Comparison of ENCODE assay signal across 1 cellular context in the genomic region with DNA sequence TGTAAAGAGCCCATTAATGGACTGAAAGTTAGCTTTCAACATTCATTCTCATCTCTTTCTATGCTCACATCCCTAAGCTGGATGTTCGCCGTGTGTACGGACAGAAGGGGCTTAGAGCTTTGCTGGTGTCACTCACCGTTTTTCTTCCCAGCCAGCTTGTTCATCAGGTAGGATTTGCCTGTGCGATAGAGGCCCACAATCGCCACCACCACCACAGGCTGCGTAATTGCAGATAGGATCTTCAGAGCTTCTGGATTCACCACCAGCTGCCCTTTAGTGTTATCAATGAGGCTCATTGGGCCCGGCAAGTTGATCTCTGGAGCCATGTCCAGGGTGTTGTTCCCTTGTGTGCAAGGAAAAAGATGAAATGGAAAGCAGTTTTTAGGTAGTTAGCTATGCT.
TF ChIP-seq lines count a peak whose summit lies in the region.

No MANE protein-coding gene starts in this region.

TF ChIP-seq in K562, 482 proteins besides CTCF, POLR2A, EP300 and RAD21 (continued from another document and continues in another):
- TF ChIP-seq, protein P1, sequence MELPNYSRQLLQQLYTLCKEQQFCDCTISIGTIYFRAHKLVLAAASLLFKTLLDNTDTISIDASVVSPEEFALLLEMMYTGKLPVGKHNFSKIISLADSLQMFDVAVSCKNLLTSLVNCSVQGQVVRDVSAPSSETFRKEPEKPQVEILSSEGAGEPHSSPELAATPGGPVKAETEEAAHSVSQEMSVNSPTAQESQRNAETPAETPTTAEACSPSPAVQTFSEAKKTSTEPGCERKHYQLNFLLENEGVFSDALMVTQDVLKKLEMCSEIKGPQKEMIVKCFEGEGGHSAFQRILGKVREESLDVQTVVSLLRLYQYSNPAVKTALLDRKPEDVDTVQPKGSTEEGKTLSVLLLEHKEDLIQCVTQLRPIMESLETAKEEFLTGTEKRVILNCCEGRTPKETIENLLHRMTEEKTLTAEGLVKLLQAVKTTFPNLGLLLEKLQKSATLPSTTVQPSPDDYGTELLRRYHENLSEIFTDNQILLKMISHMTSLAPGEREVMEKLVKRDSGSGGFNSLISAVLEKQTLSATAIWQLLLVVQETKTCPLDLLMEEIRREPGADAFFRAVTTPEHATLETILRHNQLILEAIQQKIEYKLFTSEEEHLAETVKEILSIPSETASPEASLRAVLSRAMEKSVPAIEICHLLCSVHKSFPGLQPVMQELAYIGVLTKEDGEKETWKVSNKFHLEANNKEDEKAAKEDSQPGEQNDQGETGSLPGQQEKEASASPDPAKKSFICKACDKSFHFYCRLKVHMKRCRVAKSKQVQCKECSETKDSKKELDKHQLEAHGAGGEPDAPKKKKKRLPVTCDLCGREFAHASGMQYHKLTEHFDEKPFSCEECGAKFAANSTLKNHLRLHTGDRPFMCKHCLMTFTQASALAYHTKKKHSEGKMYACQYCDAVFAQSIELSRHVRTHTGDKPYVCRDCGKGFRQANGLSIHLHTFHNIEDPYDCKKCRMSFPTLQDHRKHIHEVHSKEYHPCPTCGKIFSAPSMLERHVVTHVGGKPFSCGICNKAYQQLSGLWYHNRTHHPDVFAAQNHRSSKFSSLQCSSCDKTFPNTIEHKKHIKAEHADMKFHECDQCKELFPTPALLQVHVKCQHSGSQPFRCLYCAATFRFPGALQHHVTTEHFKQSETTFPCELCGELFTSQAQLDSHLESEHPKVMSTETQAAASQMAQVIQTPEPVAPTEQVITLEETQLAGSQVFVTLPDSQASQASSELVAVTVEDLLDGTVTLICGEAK (IDR thresholded peaks at IDR 0.05) = no peak
- TF ChIP-seq, protein P1 (CRISPR knock-in tag; IDR thresholded peaks at IDR 0.05) = no peak
- TF ChIP-seq KDM4B (IDR thresholded peaks at IDR 0.05; ENCODE audit: borderline replicate concordance in 2 of 2, low read depth in 1 of 2) (no peak), ZBTB11 (CRISPR knock-in tag; IDR thresholded peaks at IDR 0.05) (no peak), PKNOX1 (IDR thresholded peaks at IDR 0.05) (peak; percentile 57), HDAC1 (IDR thresholded peaks at IDR 0.05) (no peak), IRF2 (CRISPR knock-in tag; IDR thresholded peaks at IDR 0.05) (no peak), ELF1 (tag; IDR thresholded peaks at IDR 0.05) (no peak), KLF6 (CRISPR knock-in tag; IDR thresholded peaks at IDR 0.05; ENCODE audit: borderline replicate concordance) (no peak), TAL1 (IDR thresholded peaks at IDR 0.05) (peak; percentile 65), MTF1 (CRISPR knock-in tag; IDR thresholded peaks at IDR 0.05; ENCODE audit: borderline replicate concordance) (no peak), TCF3 (CRISPR knock-in tag; IDR thresholded peaks at IDR 0.05) (peak; percentile 45; the same call in 1 of the 2 replicates), BCL6 (CRISPR knock-in tag; IDR thresholded peaks at IDR 0.05) (no peak), NR3C1 (CRISPR knock-in tag; IDR thresholded peaks at IDR 0.05) (no peak), CEBPB (tag; IDR thresholded peaks at IDR 0.05) (no peak), PPARD (CRISPR knock-in tag; IDR thresholded peaks at IDR 0.05) (no peak), SAFB2 (IDR thresholded peaks at IDR 0.05; ENCODE audit: borderline replicate concordance, low read depth, low read length, severe bottlenecking) (no peak), ZNF23 (CRISPR knock-in tag; IDR thresholded peaks at IDR 0.05) (no peak), PREB (CRISPR knock-in tag; IDR thresholded peaks at IDR 0.05) (no peak)
- TF ChIP-seq, protein P2, sequence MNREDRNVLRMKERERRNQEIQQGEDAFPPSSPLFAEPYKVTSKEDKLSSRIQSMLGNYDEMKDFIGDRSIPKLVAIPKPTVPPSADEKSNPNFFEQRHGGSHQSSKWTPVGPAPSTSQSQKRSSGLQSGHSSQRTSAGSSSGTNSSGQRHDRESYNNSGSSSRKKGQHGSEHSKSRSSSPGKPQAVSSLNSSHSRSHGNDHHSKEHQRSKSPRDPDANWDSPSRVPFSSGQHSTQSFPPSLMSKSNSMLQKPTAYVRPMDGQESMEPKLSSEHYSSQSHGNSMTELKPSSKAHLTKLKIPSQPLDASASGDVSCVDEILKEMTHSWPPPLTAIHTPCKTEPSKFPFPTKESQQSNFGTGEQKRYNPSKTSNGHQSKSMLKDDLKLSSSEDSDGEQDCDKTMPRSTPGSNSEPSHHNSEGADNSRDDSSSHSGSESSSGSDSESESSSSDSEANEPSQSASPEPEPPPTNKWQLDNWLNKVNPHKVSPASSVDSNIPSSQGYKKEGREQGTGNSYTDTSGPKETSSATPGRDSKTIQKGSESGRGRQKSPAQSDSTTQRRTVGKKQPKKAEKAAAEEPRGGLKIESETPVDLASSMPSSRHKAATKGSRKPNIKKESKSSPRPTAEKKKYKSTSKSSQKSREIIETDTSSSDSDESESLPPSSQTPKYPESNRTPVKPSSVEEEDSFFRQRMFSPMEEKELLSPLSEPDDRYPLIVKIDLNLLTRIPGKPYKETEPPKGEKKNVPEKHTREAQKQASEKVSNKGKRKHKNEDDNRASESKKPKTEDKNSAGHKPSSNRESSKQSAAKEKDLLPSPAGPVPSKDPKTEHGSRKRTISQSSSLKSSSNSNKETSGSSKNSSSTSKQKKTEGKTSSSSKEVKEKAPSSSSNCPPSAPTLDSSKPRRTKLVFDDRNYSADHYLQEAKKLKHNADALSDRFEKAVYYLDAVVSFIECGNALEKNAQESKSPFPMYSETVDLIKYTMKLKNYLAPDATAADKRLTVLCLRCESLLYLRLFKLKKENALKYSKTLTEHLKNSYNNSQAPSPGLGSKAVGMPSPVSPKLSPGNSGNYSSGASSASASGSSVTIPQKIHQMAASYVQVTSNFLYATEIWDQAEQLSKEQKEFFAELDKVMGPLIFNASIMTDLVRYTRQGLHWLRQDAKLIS (CRISPR knock-in tag; IDR thresholded peaks at IDR 0.05) = no peak
- TF ChIP-seq, protein P3, sequence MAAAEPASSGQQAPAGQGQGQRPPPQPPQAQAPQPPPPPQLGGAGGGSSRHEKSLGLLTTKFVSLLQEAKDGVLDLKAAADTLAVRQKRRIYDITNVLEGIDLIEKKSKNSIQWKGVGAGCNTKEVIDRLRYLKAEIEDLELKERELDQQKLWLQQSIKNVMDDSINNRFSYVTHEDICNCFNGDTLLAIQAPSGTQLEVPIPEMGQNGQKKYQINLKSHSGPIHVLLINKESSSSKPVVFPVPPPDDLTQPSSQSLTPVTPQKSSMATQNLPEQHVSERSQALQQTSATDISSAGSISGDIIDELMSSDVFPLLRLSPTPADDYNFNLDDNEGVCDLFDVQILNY (CRISPR knock-in tag; IDR thresholded peaks at IDR 0.05) = no peak
- TF ChIP-seq, protein P4, sequence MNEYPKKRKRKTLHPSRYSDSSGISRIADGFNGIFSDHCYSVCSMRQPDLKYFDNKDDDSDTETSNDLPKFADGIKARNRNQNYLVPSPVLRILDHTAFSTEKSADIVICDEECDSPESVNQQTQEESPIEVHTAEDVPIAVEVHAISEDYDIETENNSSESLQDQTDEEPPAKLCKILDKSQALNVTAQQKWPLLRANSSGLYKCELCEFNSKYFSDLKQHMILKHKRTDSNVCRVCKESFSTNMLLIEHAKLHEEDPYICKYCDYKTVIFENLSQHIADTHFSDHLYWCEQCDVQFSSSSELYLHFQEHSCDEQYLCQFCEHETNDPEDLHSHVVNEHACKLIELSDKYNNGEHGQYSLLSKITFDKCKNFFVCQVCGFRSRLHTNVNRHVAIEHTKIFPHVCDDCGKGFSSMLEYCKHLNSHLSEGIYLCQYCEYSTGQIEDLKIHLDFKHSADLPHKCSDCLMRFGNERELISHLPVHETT (CRISPR knock-in tag; conservative IDR thresholded peaks at IDR 0.05 in 1 of 2, IDR thresholded peaks at IDR 0.05 in 1 of 2) = peak in 1 of 2 experiments; percentile 41; a peak in 1 of 4 replicates
- TF ChIP-seq, protein P5, sequence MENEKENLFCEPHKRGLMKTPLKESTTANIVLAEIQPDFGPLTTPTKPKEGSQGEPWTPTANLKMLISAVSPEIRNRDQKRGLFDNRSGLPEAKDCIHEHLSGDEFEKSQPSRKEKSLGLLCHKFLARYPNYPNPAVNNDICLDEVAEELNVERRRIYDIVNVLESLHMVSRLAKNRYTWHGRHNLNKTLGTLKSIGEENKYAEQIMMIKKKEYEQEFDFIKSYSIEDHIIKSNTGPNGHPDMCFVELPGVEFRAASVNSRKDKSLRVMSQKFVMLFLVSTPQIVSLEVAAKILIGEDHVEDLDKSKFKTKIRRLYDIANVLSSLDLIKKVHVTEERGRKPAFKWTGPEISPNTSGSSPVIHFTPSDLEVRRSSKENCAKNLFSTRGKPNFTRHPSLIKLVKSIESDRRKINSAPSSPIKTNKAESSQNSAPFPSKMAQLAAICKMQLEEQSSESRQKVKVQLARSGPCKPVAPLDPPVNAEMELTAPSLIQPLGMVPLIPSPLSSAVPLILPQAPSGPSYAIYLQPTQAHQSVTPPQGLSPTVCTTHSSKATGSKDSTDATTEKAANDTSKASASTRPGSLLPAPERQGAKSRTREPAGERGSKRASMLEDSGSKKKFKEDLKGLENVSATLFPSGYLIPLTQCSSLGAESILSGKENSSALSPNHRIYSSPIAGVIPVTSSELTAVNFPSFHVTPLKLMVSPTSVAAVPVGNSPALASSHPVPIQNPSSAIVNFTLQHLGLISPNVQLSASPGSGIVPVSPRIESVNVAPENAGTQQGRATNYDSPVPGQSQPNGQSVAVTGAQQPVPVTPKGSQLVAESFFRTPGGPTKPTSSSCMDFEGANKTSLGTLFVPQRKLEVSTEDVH (IDR thresholded peaks at IDR 0.05; ENCODE audit: low read depth, partially characterized antibody) = no peak
